15 cellular contexts compared by ENCODE assay signal in genomic region chr22:25113316-25113721, GRCh38.
DNase-seq lines count a peak whose midpoint lies in the region; ATAC-seq and TF ChIP-seq lines count a peak whose summit lies in the region.
"Had no signal": no experiment of that assay in that cellular context is flagged by ENCODE, and none has a peak within 500 bp of the region (broad histone marks: within the 10 kb centered on the region; RNA-seq: fewer than 3 reads in every experiment).

No MANE protein-coding gene starts in this region.

- DNase-seq in NCI-H2029 (lab: John Stamatoyannopoulos, UW) (peak; percentile 25), NCI-H2029 treated with DMSO at 0.1 percent for 48 hours (lab: John Stamatoyannopoulos, UW) (no peak), dermis blood vessel endothelial cell (peak; percentile 84), mesenchymal stem cell (peak; percentile 43), thyroid gland (peak; percentile 77 to 79), lower leg skin (ENCODE audit: low spot score in 2 of 2) (no peak)
- DNase-seq in activated CD4-positive, alpha-beta T cell treated with anti-CD3 and anti-CD28 coated beads for 48 hours = no peak
- DNase-seq: DMS153; IMR-90; NCI-H2081 treated with DMSO at 0.1 percent for 48 hours; OCI-M1; stimulated activated CD4-positive, alpha-beta T cell treated with anti-CD3 and anti-CD28 coated beads, Interleukin-4, amount 100 ng/mL, for 24 hours had no signal

- H2BK12ac ChIP-seq in mesenchymal stem cell (ENCODE audit: low read length in 2 of 2) = peak overlapping the region in 1 of 2 experiments; percentile 6

- no peaks in the 10 kb centered on the region for H3K79me1 ChIP-seq in mesenchymal stem cell (replicated peaks; ENCODE audit: low read length, poor library complexity, severe bottlenecking)

- no peak overlapping the region for H2BK5ac ChIP-seq in mesenchymal stem cell (ENCODE audit: low read depth, low read length, poor library complexity, severe bottlenecking)

- no peak overlapping the region for H2AK5ac ChIP-seq in mesenchymal stem cell (ENCODE audit: low read length, severe bottlenecking)

- no peak overlapping the region for H3K9ac ChIP-seq in mesenchymal stem cell (ENCODE audit: low read length)

- 36% methylated on average over 7 of the region's 7 CpGs for WGBS in mesenchymal stem cell
- 28 to 36% methylated on average over 4 to 6 of the region's 7 CpGs for WGBS in thyroid gland, 2 donors
- WGBS in lower leg skin, 2 donors = 38 to 78% methylated on average over 2 to 5 of the region's 7 CpGs

- no peak overlapping the region for H2AFZ ChIP-seq in mesenchymal stem cell (ENCODE audit: low read depth, low read length)

- no peak overlapping the region for H3K4ac ChIP-seq in mesenchymal stem cell (ENCODE audit: low read depth in 1 of 2, low read length in 2 of 2)

- H3K4me1 ChIP-seq in mesenchymal stem cell (ENCODE audit: control insufficient read depth, insufficient read depth, low read depth, low read length) (peaks cover 29% of the 10 kb centered on the region), thyroid gland (peaks cover 49 to 50% of the 10 kb centered on the region in 2 donors)

- TF ChIP-seq CTCF in thyroid gland (IDR thresholded peaks at IDR 0.05) = no peak
- TF ChIP-seq CTCF in lower leg skin (IDR thresholded peaks at IDR 0.05) = no peak

- no peak for ATAC-seq in HG02610 (IDR thresholded peaks at IDR 0.05; ENCODE audit: unreplicated experiment)

- H3K4me2 ChIP-seq in mesenchymal stem cell (ENCODE audit: low read length, poor library complexity, severe bottlenecking) = no peak overlapping the region

- H3K9me3 ChIP-seq in mesenchymal stem cell (ENCODE audit: control insufficient read depth, low read length) = no peaks in the 10 kb centered on the region
- no peaks in the 10 kb centered on the region for H3K9me3 ChIP-seq in thyroid gland

- H3K36me3 ChIP-seq in mesenchymal stem cell (ENCODE audit: control insufficient read depth in 1 of 2, insufficient read depth in 2 of 2, low read depth in 1 of 2, low read length in 2 of 2) (no peaks in the 10 kb centered on the region), thyroid gland (no peaks in the 10 kb centered on the region)

- H3K4me3 ChIP-seq in mesenchymal stem cell (ENCODE audit: insufficient read depth in 1 of 2, low read depth in 1 of 2, low read length in 2 of 2) (no peak overlapping the region), thyroid gland (replicated peaks in 1 of 3) (peak overlapping the region in 1 of 3 donors; percentile 44), lower leg skin (ENCODE audit: low read depth, poor library complexity, severe bottlenecking) (no peak overlapping the region)
- H3K4me3 ChIP-seq: tibial nerve had no signal

- H4K8ac ChIP-seq in mesenchymal stem cell (ENCODE audit: low read length) = peak overlapping the region; percentile 16

- no peak overlapping the region for H2BK120ac ChIP-seq in mesenchymal stem cell (ENCODE audit: low read depth, low read length)

- intact Hi-C loops in thyroid gland (cut with DNase I) = loop anchor here (10.0 kb wide), 1 partner anchor 61 kb away; no protein-coding TSS in a partner anchor
- intact Hi-C loops in lower leg skin (cut with DNase I; ENCODE audit: low total_unique reads) = no loop called here

- H3K27me3 ChIP-seq in mesenchymal stem cell (ENCODE audit: control insufficient read depth in 1 of 2, insufficient read depth in 1 of 2, low read length in 2 of 2) = peaks cover 5 to 8% of the 10 kb centered on the region in 2 experiments
- no peaks in the 10 kb centered on the region for H3K27me3 ChIP-seq in thyroid gland
- H3K27me3 ChIP-seq: tibial nerve had no signal

- H3K18ac ChIP-seq in mesenchymal stem cell (ENCODE audit: low read depth in 1 of 2, low read length in 2 of 2) = no peak overlapping the region

- TF ChIP-seq POLR2A in thyroid gland (IDR thresholded peaks at IDR 0.05) (no peak), lower leg skin (IDR thresholded peaks at IDR 0.05) (no peak)

- no peak overlapping the region for H3K27ac ChIP-seq in mesenchymal stem cell (ENCODE audit: low read length, poor library complexity, severe bottlenecking)
- H3K27ac ChIP-seq in thyroid gland = peak overlapping the region; percentile 86 to 93 (median 87)
- H3K27ac ChIP-seq: 22Rv1 had no signal

- no peak overlapping the region for H3K14ac ChIP-seq in mesenchymal stem cell (ENCODE audit: low read length in 2 of 2)

- no peak overlapping the region for H4K91ac ChIP-seq in mesenchymal stem cell (ENCODE audit: low read length)

- H3K23ac ChIP-seq in mesenchymal stem cell (ENCODE audit: low read length in 2 of 2) = no peak overlapping the region

- no peak overlapping the region for H2BK15ac ChIP-seq in mesenchymal stem cell (ENCODE audit: low read depth, poor library complexity, severe bottlenecking)

Comparison
In these comparisons a context has a peak if more than half of its experiments do, and no peak if none do; other contexts are left out.
1. DNase-seq: peak in NCI-H2029 (single experiment), dermis blood vessel endothelial cell (single experiment), mesenchymal stem cell (single experiment) and thyroid gland (2 of 2); none in NCI-H2029 treated with DMSO at 0.1 percent for 48 hours (single experiment), lower leg skin (0 of 2) and activated CD4-positive, alpha-beta T cell treated with anti-CD3 and anti-CD28 coated beads for 48 hours (single experiment).